16 cellular contexts compared by ENCODE assay signal in genomic region chr17:944266-944665, GRCh38. TPM values are rescaled to one million over a fixed set of nuclear protein-coding genes. Genes with fewer than 3 reads are reported as not detected.
A peak's percentile ranks its signal among the peaks of the same experiment; 100 is the strongest.
DNase-seq lines count a peak whose midpoint lies in the region; ATAC-seq and TF ChIP-seq lines count a peak whose summit lies in the region.
"Had no signal": no experiment of that assay in that cellular context is flagged by ENCODE, and none has a peak within 500 bp of the region (broad histone marks: within the 10 kb centered on the region; RNA-seq: fewer than 3 reads in every experiment).

No MANE protein-coding gene starts in this region.

- no peaks in the 10 kb centered on the region for H3K9me3 ChIP-seq in H9 (ENCODE audit: control insufficient read depth, low read depth, low read length)
- no peaks in the 10 kb centered on the region for H3K9me3 ChIP-seq in Panc1 (ENCODE audit: control insufficient read depth, insufficient read depth, low read depth, low read length)
- H3K9me3 ChIP-seq in testis = no peaks in the 10 kb centered on the region

- H3K9ac ChIP-seq in H9 (ENCODE audit: extremely low read depth, insufficient read length, low read length) (no peak overlapping the region), rectal smooth muscle tissue (ENCODE audit: low read length) (no peak overlapping the region)

- H2BK20ac ChIP-seq in H9 (ENCODE audit: low read depth, low read length, poor library complexity, severe bottlenecking) = no peak overlapping the region

- H2AFZ ChIP-seq in H9 (ENCODE audit: low read length) = no peak overlapping the region

- H3K36me3 Mint-ChIP-seq in H9 (ENCODE audit: insufficient read depth in 1 of 3, low read depth in 3 of 3) (peaks cover 0 to 21% (median 20%) of the 10 kb centered on the region in 3 experiments; a peak in 6 of 7 replicates), glutamatergic neuron (ENCODE audit: unreplicated experiment) (no peaks in the 10 kb centered on the region)

- no peak overlapping the region for H2BK15ac ChIP-seq in H9 (ENCODE audit: low read depth, low read length)

- POLR2A ChIA-PET in Panc1 (lab: Charles Lee) = no interaction called here

- intact Hi-C loops in Panc1 (cut with micrococcal nuclease; ENCODE audit: unreplicated experiment) (no loop called here), testis (cut with DNase I; ENCODE audit: low total_unique reads) (no loop called here)

- H2AK5ac ChIP-seq in H9 (ENCODE audit: insufficient read length, low read length) = no peak overlapping the region

- H3K4me2 ChIP-seq in H9 (ENCODE audit: insufficient read depth, insufficient read length, low read length) = no peak overlapping the region

- H3K27me3 Mint-ChIP-seq in H9 (ENCODE audit: low read depth) (no peaks in the 10 kb centered on the region), glutamatergic neuron (ENCODE audit: unreplicated experiment) (peaks cover 4% of the 10 kb centered on the region)
- H3K27me3 Mint-ChIP-seq: activated CD4-positive, alpha-beta memory T cell treated with anti-CD3 and anti-CD28 coated beads, Interleukin-2, amount 10 ng/mL, durations not matched to agents 7 days and 5 days; stimulated activated naive CD8-positive, alpha-beta T cell treated with anti-CD3 and anti-CD28 coated beads, Interleukin-15, amount 100 ng/mL, for 72 hours had no signal

- H3K79me1 ChIP-seq in H9 (ENCODE audit: insufficient read depth, low read depth, low read length, poor library complexity, severe bottlenecking) = peaks cover 4% of the 10 kb centered on the region

- no peak overlapping the region for H3K23ac ChIP-seq in H9 (ENCODE audit: insufficient read length, low read depth, low read length)

- CTCF ChIA-PET in Panc1 (lab: Charles Lee) = no interaction called here

- no peak overlapping the region for H4K5ac ChIP-seq in H9 (ENCODE audit: insufficient read length, low read depth, low read length)

- H3K56ac ChIP-seq in H9 (ENCODE audit: insufficient read length, low read depth, low read length) = no peak overlapping the region

- no peak overlapping the region for H2BK5ac ChIP-seq in H9 (ENCODE audit: insufficient read length, low read length)

- no peak overlapping the region for H4K91ac ChIP-seq in H9 (ENCODE audit: insufficient read length, low read depth, low read length)

- no CpG with 5 or more reads among the region's 12 CpGs for WGBS in H9 (ENCODE audit: extremely low coverage, insufficient read length, low lambda C conversion rate)
- WGBS in testis, 2 donors = 68 to 72% methylated on average over 12 of the region's 12 CpGs

- peaks cover 3% of the 10 kb centered on the region; the same call in 1 of the 2 replicates for H3K79me2 ChIP-seq in H9 (ENCODE audit: insufficient read depth, low read length)

- no peak overlapping the region for H3K4me3 Mint-ChIP-seq in H9
- H3K4me3 Mint-ChIP-seq in glutamatergic neuron (ENCODE audit: unreplicated experiment) = no peak overlapping the region
- H3K4me3 Mint-ChIP-seq: activated CD4-positive, alpha-beta memory T cell treated with anti-CD3 and anti-CD28 coated beads, Interleukin-2, amount 10 ng/mL, durations not matched to agents 7 days and 5 days; activated naive CD4-positive, alpha-beta T cell treated with anti-CD3 and anti-CD28 coated beads for 36 hours; stimulated activated naive CD8-positive, alpha-beta T cell treated with anti-CD3 and anti-CD28 coated beads, Interleukin-15, amount 100 ng/mL, for 72 hours had no signal

- H3K4ac ChIP-seq in H9 (ENCODE audit: low read depth, low read length) = peak overlapping the region; percentile 64

- DNase-seq in H9 (no peak), Panc1 (ENCODE audit: low read depth, low spot score) (no peak), glutamatergic neuron (no peak), medulla oblongata (ENCODE audit: extremely low spot score) (no peak), testis (no peak)
- DNase-seq: activated CD4-positive, alpha-beta memory T cell treated with anti-CD3 and anti-CD28 coated beads, Interleukin-2, amount 10 ng/mL, durations not matched to agents 7 days and 5 days; activated CD4-positive, CD25-positive, alpha-beta regulatory T cell; activated naive CD4-positive, alpha-beta T cell treated with anti-CD3 and anti-CD28 coated beads for 36 hours; effector CD8-positive, alpha-beta T cell; midbrain; SHP77 treated with DMSO at 0.1 percent for 48 hours; stimulated activated CD4-positive, alpha-beta T cell treated with anti-CD3 and anti-CD28 coated beads, Interleukin-4, amount 100 ng/mL, for 24 hours; stimulated activated naive CD8-positive, alpha-beta T cell treated with anti-CD3 and anti-CD28 coated beads, Interleukin-15, amount 100 ng/mL, for 72 hours had no signal

- H3K27ac Mint-ChIP-seq in H9 (peak overlapping the region; percentile 14 to 92 (median 75); a peak in 6 of 7 replicates), glutamatergic neuron (ENCODE audit: unreplicated experiment) (peak overlapping the region; percentile 19)
- H3K27ac Mint-ChIP-seq: activated CD4-positive, alpha-beta memory T cell treated with anti-CD3 and anti-CD28 coated beads, Interleukin-2, amount 10 ng/mL, durations not matched to agents 7 days and 5 days; activated naive CD4-positive, alpha-beta T cell treated with anti-CD3 and anti-CD28 coated beads for 36 hours; stimulated activated naive CD8-positive, alpha-beta T cell treated with anti-CD3 and anti-CD28 coated beads, Interleukin-15, amount 100 ng/mL, for 72 hours had no signal

- in situ Hi-C loops in Panc1 (cut with HindIII; ENCODE audit: low pct_unique_long_range_greater_than_20kb, low sequenced_read_pairs) = no loop called here

- H3K27ac ChIP-seq in H9 (ENCODE audit: insufficient read length, low read depth, low read length) (peak overlapping the region; percentile 26), Panc1 (ENCODE audit: low read length) (peak overlapping the region; percentile 88), rectal smooth muscle tissue (ENCODE audit: low read depth, low read length) (peak overlapping the region; percentile 28), testis (peak overlapping the region in 1 of 2 donors; percentile 45)

- H3K4me1 ChIP-seq in H9 (ENCODE audit: insufficient read depth, low read length) = no peaks in the 10 kb centered on the region; the same call in 1 of the 2 replicates
- peaks cover 34% of the 10 kb centered on the region for H3K4me1 ChIP-seq in Panc1 (ENCODE audit: control insufficient read depth, insufficient read depth, low read length)
- H3K4me1 ChIP-seq in rectal smooth muscle tissue (ENCODE audit: control insufficient read depth, insufficient read depth, low read length) = peaks cover 9% of the 10 kb centered on the region
- H3K4me1 ChIP-seq in testis = no peaks in the 10 kb centered on the region

- no peaks in the 10 kb centered on the region for H3K36me3 ChIP-seq in Panc1 (ENCODE audit: control insufficient read depth, insufficient read depth, low read length)
- H3K36me3 ChIP-seq in rectal smooth muscle tissue (ENCODE audit: control insufficient read depth, insufficient read depth, low read length) = peaks cover 2% of the 10 kb centered on the region
- H3K36me3 ChIP-seq in testis (ENCODE audit: low read depth, missing control alignments) = no peaks in the 10 kb centered on the region

- ATAC-seq in Panc1 (no peak), GM21723 (IDR thresholded peaks at IDR 0.05; ENCODE audit: unreplicated experiment) (no peak), GM21423 (IDR thresholded peaks at IDR 0.05; ENCODE audit: unreplicated experiment) (no peak)
- ATAC-seq: stimulated activated naive CD8-positive, alpha-beta T cell treated with anti-CD3 and anti-CD28 coated beads, Interleukin-15, amount 100 ng/mL, for 72 hours had no signal

- no peak overlapping the region for H4K8ac ChIP-seq in H9 (replicated peaks; ENCODE audit: insufficient read length, low read depth, low read length)

- no peaks in the 10 kb centered on the region for H3K23me2 ChIP-seq in H9 (ENCODE audit: insufficient read length, low read depth, low read length, poor library complexity, severe bottlenecking)

- H3K4me3 ChIP-seq in Panc1 (ENCODE audit: low read depth in 2 of 2, low read length in 2 of 2) (no peak overlapping the region), rectal smooth muscle tissue (ENCODE audit: low read length) (no peak overlapping the region), testis (no peak overlapping the region)

- no peak overlapping the region for H2BK120ac ChIP-seq in H9 (ENCODE audit: low read depth, low read length, poor library complexity, severe bottlenecking)

- no peak for TF ChIP-seq POLR2A in testis (IDR thresholded peaks at IDR 0.05)

- TF ChIP-seq CTCF in H9 (conservative IDR thresholded peaks at IDR 0.05) = no peak
- no peak for TF ChIP-seq CTCF in Panc1 (IDR thresholded peaks at IDR 0.05)
- no peak for TF ChIP-seq CTCF in glutamatergic neuron (IDR thresholded peaks at IDR 0.05; ENCODE audit: partially characterized antibody, unreplicated experiment)
- no peak for TF ChIP-seq CTCF in testis (IDR thresholded peaks at IDR 0.05)

- H3K9me3 Mint-ChIP-seq in H9 (no peaks in the 10 kb centered on the region), glutamatergic neuron (ENCODE audit: unreplicated experiment) (peaks cover 6% of the 10 kb centered on the region)
- H3K9me3 Mint-ChIP-seq: activated CD4-positive, alpha-beta memory T cell treated with anti-CD3 and anti-CD28 coated beads, Interleukin-2, amount 10 ng/mL, durations not matched to agents 7 days and 5 days; activated naive CD4-positive, alpha-beta T cell treated with anti-CD3 and anti-CD28 coated beads for 36 hours; stimulated activated naive CD8-positive, alpha-beta T cell treated with anti-CD3 and anti-CD28 coated beads, Interleukin-15, amount 100 ng/mL, for 72 hours had no signal

- H3K4me1 Mint-ChIP-seq in H9 (peaks cover 22 to 25% of the 10 kb centered on the region in 2 experiments), glutamatergic neuron (ENCODE audit: low read depth, unreplicated experiment) (peaks cover 18% of the 10 kb centered on the region)
- H3K4me1 Mint-ChIP-seq: activated CD4-positive, alpha-beta memory T cell treated with anti-CD3 and anti-CD28 coated beads, Interleukin-2, amount 10 ng/mL, durations not matched to agents 7 days and 5 days; stimulated activated naive CD8-positive, alpha-beta T cell treated with anti-CD3 and anti-CD28 coated beads, Interleukin-15, amount 100 ng/mL, for 72 hours had no signal

- no peak overlapping the region for H3T11ph ChIP-seq in H9 (ENCODE audit: low read length)

- BruUV-seq in Panc1 (replicated peaks; lab: Mats Ljungman, UMichigan) = TSS peak; percentile 79

- no peaks in the 10 kb centered on the region for H4K20me1 ChIP-seq in H9 (ENCODE audit: control insufficient read depth, insufficient read depth, insufficient read length)

- H3K14ac ChIP-seq in H9 (ENCODE audit: insufficient read depth, low read length) = no peak overlapping the region

- H3K18ac ChIP-seq in H9 (ENCODE audit: insufficient read length, low read depth, low read length) = no peak overlapping the region

- no peak overlapping the region for H2BK12ac ChIP-seq in H9 (ENCODE audit: insufficient read length, low read depth, low read length)

- H3K27me3 ChIP-seq in H9 (ENCODE audit: insufficient read depth, low read length) = no peaks in the 10 kb centered on the region
- H3K27me3 ChIP-seq in Panc1 (ENCODE audit: control insufficient read depth, insufficient read depth, low read length) = no peaks in the 10 kb centered on the region
- H3K27me3 ChIP-seq in rectal smooth muscle tissue (ENCODE audit: control insufficient read depth, insufficient read depth, low read length) = no peaks in the 10 kb centered on the region
- H3K27me3 ChIP-seq in testis = no peaks in the 10 kb centered on the region

RNA-seq across cellular contexts. Expression of gene NXN, which starts 35.3 kb away (rescaled TPM):
- total RNA-seq in H9 (2021) (91.7 and 93.6 TPM in 2 replicates), Panc1 (2021; ENCODE audit: unreplicated experiment) (126 TPM), glutamatergic neuron (ENCODE audit: unreplicated experiment) (177 TPM), testis (10 to 100 TPM; 22.9 to 26.0 TPM)
- 134 TPM for polyA plus RNA-seq in Panc1 (2012; ENCODE audit: insufficient read length)
- polyA plus RNA-seq in testis (ENCODE audit: insufficient read depth, low read depth, low replicate concordance) = 23.0 TPM

RNA-seq across cellular contexts. Expression of gene TIMM22, which starts 52.7 kb away (rescaled TPM):
- total RNA-seq in H9 (2021) (23.0 and 23.7 TPM in 2 replicates), Panc1 (2021; ENCODE audit: unreplicated experiment) (10.2 TPM), glutamatergic neuron (ENCODE audit: unreplicated experiment) (22.0 TPM), testis (10 to 100 TPM; 18.3 to 19.1 TPM)
- polyA plus RNA-seq in Panc1 (2012; ENCODE audit: insufficient read length) = 10.7 TPM
- 18.2 TPM for polyA plus RNA-seq in testis (ENCODE audit: insufficient read depth, low read depth, low replicate concordance)
